31 cellular contexts compared by ENCODE assay signal in the genomic region with DNA sequence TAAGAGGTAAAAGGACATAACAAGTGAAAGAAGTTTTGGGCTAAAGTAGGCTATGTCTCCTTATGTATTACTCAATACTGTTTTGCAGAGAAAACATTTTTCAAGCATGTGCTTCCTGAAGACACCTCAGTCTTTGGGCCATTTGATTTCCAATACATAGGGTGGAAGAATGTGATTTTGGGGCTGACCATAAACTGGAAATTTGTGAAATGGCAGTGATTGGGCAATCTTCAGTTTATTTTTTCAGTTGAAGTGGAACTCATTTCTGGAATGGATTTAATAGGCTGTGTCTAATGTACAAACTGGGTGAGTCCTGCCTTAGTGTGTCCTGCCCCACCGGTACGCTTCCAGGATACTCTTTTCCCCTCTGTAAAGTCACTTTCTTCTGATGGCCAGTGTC.
"Had no signal": no experiment of that assay in that cellular context is flagged by ENCODE, and none has a peak within 500 bp of the region (broad histone marks: within the 10 kb centered on the region; RNA-seq: fewer than 3 reads in every experiment).

No MANE protein-coding gene starts in this region.

- H3K27me3 Mint-ChIP-seq: naive thymus-derived CD8-positive, alpha-beta T cell; stimulated activated memory B cell treated with anti-CD40 and anti-IgM and Interleukin-4, amounts not matched to agents 10 μg/mL and 1 μg/mL and 100 μg/mL, for 72 hours; type B pancreatic cell had no signal

- H3K4me3 Mint-ChIP-seq: stimulated activated memory B cell treated with anti-CD40 and anti-IgM and Interleukin-4, amounts not matched to agents 10 μg/mL and 1 μg/mL and 100 μg/mL, for 72 hours had no signal

- DNase-seq: hypothalamus; immature natural killer cell; kidney; left colon; left lung; lower lobe of right lung; mammary epithelial cell; mesenchymal stem cell; naive thymus-derived CD8-positive, alpha-beta T cell; nucleus accumbens; pancreas; retina; sigmoid colon; small intestine; stimulated activated CD4-positive, alpha-beta T cell treated with anti-CD3 and anti-CD28 coated beads, Interleukin-1b, Interleukin-23, amount 100 ng/mL, for 48 hours; stimulated activated CD4-positive, alpha-beta T cell treated with anti-CD3 and anti-CD28 coated beads, Interleukin-2, amount 100 ng/mL, for 48 hours; stimulated activated CD4-positive, alpha-beta T cell treated with anti-CD3 and anti-CD28 coated beads, Interleukin-4, amount 100 ng/mL, for 4 hours; stimulated activated CD8-positive, alpha-beta memory T cell treated with anti-CD3 and anti-CD28 coated beads, Interleukin-4, amount 100 ng/mL, for 48 hours; stimulated activated naive CD4-positive, alpha-beta T cell treated with Interleukin-2 at 50 U/mL for 16 hours; stomach; tibial artery; uterus had no signal

- H3K27me3 ChIP-seq: left lung, pancreas, sigmoid colon, stomach, suprapubic skin, tibial artery, uterus had no signal

- FAIRE-seq: islet of Langerhans, kidney, pancreas, small intestine had no signal

- H3K4me1 ChIP-seq: prostate gland, uterus had no signal

- H3K4me3 ChIP-seq: left lung, lower lobe of right lung, pancreas, prostate gland, sigmoid colon, stomach, suprapubic skin, thoracic aorta, tibial artery, uterus had no signal

- H3K27ac Mint-ChIP-seq: naive thymus-derived CD8-positive, alpha-beta T cell; stimulated activated memory B cell treated with anti-CD40 and anti-IgM and Interleukin-4, amounts not matched to agents 10 μg/mL and 1 μg/mL and 100 μg/mL, for 72 hours; type B pancreatic cell had no signal

- ATAC-seq: left colon; left lung; lower lobe of right lung; naive thymus-derived CD8-positive, alpha-beta T cell; pancreas; right cardiac atrium; stimulated activated memory B cell treated with anti-CD40 and anti-IgM and Interleukin-4, amounts not matched to agents 10 μg/mL and 1 μg/mL and 100 μg/mL, for 72 hours had no signal

- H3K9me3 Mint-ChIP-seq: immature natural killer cell; naive thymus-derived CD8-positive, alpha-beta T cell; nephron; neural crest cell; stimulated activated memory B cell treated with anti-CD40 and anti-IgM and Interleukin-4, amounts not matched to agents 10 μg/mL and 1 μg/mL and 100 μg/mL, for 72 hours; type B pancreatic cell had no signal

- H3K27ac ChIP-seq: left lung, lower lobe of right lung, pancreas, prostate gland, stomach, suprapubic skin, thoracic aorta, tibial artery, uterus had no signal

- H3K9me3 ChIP-seq: left lung, lower lobe of right lung, pancreas, prostate gland, sigmoid colon, stomach, suprapubic skin, thoracic aorta, tibial artery, uterus had no signal

- H3K36me3 ChIP-seq: uterus had no signal
